Comparison of ENCODE assay signal across 9 cellular contexts in the genomic region with DNA sequence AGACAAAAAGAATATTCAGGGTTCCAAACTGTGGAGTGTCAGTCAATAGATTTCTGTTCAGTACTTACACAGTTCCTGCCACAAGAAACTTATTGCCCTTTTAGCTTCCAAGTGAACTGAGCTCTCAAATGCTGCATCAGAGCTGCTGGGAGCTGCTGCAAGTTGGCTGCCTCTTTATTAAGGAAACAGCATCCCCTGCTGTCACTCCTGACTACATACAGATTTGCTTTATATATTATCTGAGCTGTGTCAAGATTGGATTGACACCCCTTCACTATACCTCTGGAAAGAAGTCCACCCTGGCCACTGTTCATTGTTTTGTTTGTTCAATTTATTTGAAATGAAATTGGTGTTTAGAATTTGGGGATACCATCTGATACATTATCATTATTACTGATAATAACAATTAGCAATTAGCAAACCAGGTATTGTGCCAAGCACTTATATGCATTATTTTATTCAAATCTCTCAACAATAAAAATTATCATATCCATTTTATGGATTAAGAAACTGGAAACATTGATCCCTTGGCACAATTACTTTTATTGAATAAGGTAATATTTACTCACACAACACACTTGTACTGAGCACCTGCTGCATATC. TPM values are rescaled to one million over a fixed set of nuclear protein-coding genes. Genes with fewer than 3 reads are reported as not detected.
DNase-seq lines count a peak whose midpoint lies in the region; ATAC-seq and TF ChIP-seq lines count a peak whose summit lies in the region.
"Had no signal": no experiment of that assay in that cellular context is flagged by ENCODE, and none has a peak within 500 bp of the region (broad histone marks: within the 10 kb centered on the region; RNA-seq: fewer than 3 reads in every experiment).

No MANE protein-coding gene starts in this region.

- POLR2A ChIA-PET in activated CD8-positive, alpha-beta T cell treated with anti-CD3 and anti-CD28 coated beads for 36 hours (lab: Charles Lee) = interaction anchor here (1.1 kb wide), 1 partner anchor 63 kb away, joined by 4 read pairs; no protein-coding TSS in a partner anchor

- no peaks in the 10 kb centered on the region for H3K4me1 Mint-ChIP-seq in activated CD8-positive, alpha-beta T cell treated with anti-CD3 and anti-CD28 coated beads for 36 hours (ENCODE audit: low read depth)
- H3K4me1 Mint-ChIP-seq in effector memory CD8-positive, alpha-beta T cell (ENCODE audit: low read depth in 2 of 2) = no peaks in the 10 kb centered on the region

- intact Hi-C loops in activated CD8-positive, alpha-beta T cell treated with anti-CD3 and anti-CD28 coated beads for 36 hours (cut with micrococcal nuclease) = loop anchor here (2.0 kb wide), 1 partner anchor 116 kb away; no protein-coding TSS in a partner anchor

- H3K36me3 Mint-ChIP-seq in activated CD8-positive, alpha-beta T cell treated with anti-CD3 and anti-CD28 coated beads for 36 hours (ENCODE audit: low read depth) = no peaks in the 10 kb centered on the region
- H3K36me3 Mint-ChIP-seq in effector memory CD8-positive, alpha-beta T cell (ENCODE audit: insufficient read depth) = no peaks in the 10 kb centered on the region

- no peak overlapping the region for H3K4me3 ChIP-seq in GM12864 (ENCODE audit: low read depth, low read length)

- CTCF ChIA-PET in activated CD8-positive, alpha-beta T cell treated with anti-CD3 and anti-CD28 coated beads for 36 hours (lab: Charles Lee) = interaction anchor here (0.7 to 3.4 kb wide), 12 partner anchors 9 to 203 kb away, joined by 3 to 18 read pairs (median 3); no protein-coding TSS in a partner anchor

- H3K27ac Mint-ChIP-seq in activated CD8-positive, alpha-beta T cell treated with anti-CD3 and anti-CD28 coated beads for 36 hours = no peak overlapping the region
- no peak overlapping the region for H3K27ac Mint-ChIP-seq in effector memory CD8-positive, alpha-beta T cell

- H3K27me3 Mint-ChIP-seq in activated CD8-positive, alpha-beta T cell treated with anti-CD3 and anti-CD28 coated beads for 36 hours = peaks cover 2% of the 10 kb centered on the region
- peaks cover 0 to 7% of the 10 kb centered on the region in 2 donors for H3K27me3 Mint-ChIP-seq in effector memory CD8-positive, alpha-beta T cell

- no peak overlapping the region for H3K4me3 Mint-ChIP-seq in activated CD8-positive, alpha-beta T cell treated with anti-CD3 and anti-CD28 coated beads for 36 hours
- H3K4me3 Mint-ChIP-seq in effector memory CD8-positive, alpha-beta T cell = no peak overlapping the region

- peak; percentile 7 for DNase-seq in GM12864 (ENCODE audit: low read depth)
- peak; percentile 54 for DNase-seq in NCI-H2029 treated with DMSO at 0.1 percent for 48 hours (lab: John Stamatoyannopoulos, UW)
- no peak for DNase-seq in activated CD8-positive, alpha-beta T cell treated with anti-CD3 and anti-CD28 coated beads for 36 hours
- DNase-seq in islet precursor cell = peak; percentile 68
- no peak for DNase-seq in cerebellar nuclear complex (lab: John Stamatoyannopoulos, UW)
- DNase-seq in effector memory CD8-positive, alpha-beta T cell = no peak

- no peaks in the 10 kb centered on the region for H3K9me3 Mint-ChIP-seq in activated CD8-positive, alpha-beta T cell treated with anti-CD3 and anti-CD28 coated beads for 36 hours
- no peaks in the 10 kb centered on the region for H3K9me3 Mint-ChIP-seq in effector memory CD8-positive, alpha-beta T cell

- ATAC-seq in activated CD8-positive, alpha-beta T cell treated with anti-CD3 and anti-CD28 coated beads for 36 hours = no peak
- ATAC-seq in HG02885 (IDR thresholded peaks at IDR 0.05; ENCODE audit: poor library complexity, unreplicated experiment) = no peak
- ATAC-seq in effector memory CD8-positive, alpha-beta T cell (replicated peaks) = no peak
- ATAC-seq in HG03439 (IDR thresholded peaks at IDR 0.05; ENCODE audit: unreplicated experiment) = no peak

- peak; percentile 67 for TF ChIP-seq CTCF in GM12864 (IDR thresholded peaks at IDR 0.05; ENCODE audit: low read depth, low read length, missing control alignments)
- TF ChIP-seq CTCF in activated CD8-positive, alpha-beta T cell treated with anti-CD3 and anti-CD28 coated beads for 36 hours (IDR thresholded peaks at IDR 0.05) = peak; percentile 28

RNA-seq across cellular contexts. Expression of gene C5orf58, which starts 16.4 kb away (rescaled TPM):
- not detected for total RNA-seq in activated CD8-positive, alpha-beta T cell treated with anti-CD3 and anti-CD28 coated beads for 36 hours
- total RNA-seq: T-helper 1 cell treated with Interleukin-12 subunit alpha and Interleukin-12 subunit beta and Interleukin-4 antibody, amounts not matched to agents 30 ng/mL and 1 ng/mL, for 36 hours had no signal

Comparison
In these comparisons a context has a peak if more than half of its experiments do, and no peak if none do; other contexts are left out.
1. DNase-seq: peak in GM12864 (single experiment), NCI-H2029 treated with DMSO at 0.1 percent for 48 hours (single experiment) and islet precursor cell (single experiment); none in activated CD8-positive, alpha-beta T cell treated with anti-CD3 and anti-CD28 coated beads for 36 hours (single experiment), cerebellar nuclear complex (0 of 2) and effector memory CD8-positive, alpha-beta T cell (0 of 3).